19 cellular contexts compared by ENCODE assay signal in the genomic region with DNA sequence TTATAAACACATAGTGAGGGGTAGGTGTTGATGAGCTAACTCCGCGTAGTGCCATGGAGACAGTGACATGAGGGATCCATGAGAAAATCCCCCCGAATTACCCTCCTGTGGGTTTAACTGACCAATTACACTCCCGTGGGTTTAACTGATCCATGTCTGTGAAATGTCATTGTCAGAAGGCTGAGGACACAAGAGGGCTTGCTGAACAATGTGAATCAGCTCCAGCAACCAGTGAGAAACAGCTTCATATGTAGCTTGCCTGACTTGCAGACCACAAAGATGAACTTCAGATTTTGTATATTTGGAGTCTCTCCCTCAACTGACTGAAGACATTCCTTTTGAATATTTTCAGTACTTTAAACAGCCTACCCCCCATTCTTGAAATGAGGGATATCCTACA.
DNase-seq lines count a peak whose midpoint lies in the region; ATAC-seq, FAIRE-seq and TF ChIP-seq lines count a peak whose summit lies in the region.
"Had no signal": no experiment of that assay in that cellular context is flagged by ENCODE, and none has a peak within 500 bp of the region (broad histone marks: within the 10 kb centered on the region; RNA-seq: fewer than 3 reads in every experiment).

No MANE protein-coding gene starts in this region.

- 90% methylated on average over 4 of the region's 4 CpGs for WGBS in GM12878 (ENCODE audit: insufficient coverage, insufficient replicate concordance, low lambda C conversion rate, missing lambda C conversion rate)

- no peaks in the 10 kb centered on the region for H4K20me1 ChIP-seq in GM12878 (ENCODE audit: control insufficient read depth, insufficient read depth)

- CTCF ChIA-PET in GM12878 (lab: Yijun Ruan, JAX): interaction anchor here (1.0 to 1.4 kb wide), 3 partner anchors 14 to 306 kb away, joined by 3 to 4 read pairs (median 3); no protein-coding TSS in a partner anchor

- peak; percentile 61 for ATAC-seq in GM12878
- ATAC-seq: K562 had no signal

- peak overlapping the region; percentile 7; the same call in 1 of the 2 replicates for H3K4me3 Mint-ChIP-seq in HFFc6
- H3K4me3 Mint-ChIP-seq in osteocyte (ENCODE audit: unreplicated experiment): no peak overlapping the region

- no peak overlapping the region for H3K9ac ChIP-seq in GM12878 (ENCODE audit: control insufficient read depth, insufficient read depth, low read length)

- H3K4me3 ChIP-seq in GM12878 (no peak overlapping the region), SJCRH30 (no peak overlapping the region)
- H3K4me3 ChIP-seq: HAP-1, K562 had no signal

- no peak overlapping the region for H2AFZ ChIP-seq in GM12878 (ENCODE audit: control insufficient read depth, low read depth, low read length)

- in situ Hi-C loops in GM12878 (cut with MboI): no loop called here

- BruUV-seq in GM12878 (replicated peaks; lab: Mats Ljungman, UMichigan): no TSS peak

- H3K9me3 ChIP-seq in GM12878 (replicated peaks; ENCODE audit: control insufficient read depth, insufficient read depth, low read length): no peaks in the 10 kb centered on the region
- no peaks in the 10 kb centered on the region for H3K9me3 ChIP-seq in SJCRH30 (replicated peaks)
- H3K9me3 ChIP-seq: HAP-1 had no signal

- H3K27ac Mint-ChIP-seq in HFFc6: peak overlapping the region; percentile 64
- H3K27ac Mint-ChIP-seq in osteocyte (ENCODE audit: unreplicated experiment): peak overlapping the region; percentile 67

- no peak for TF ChIP-seq RAD21 in GM12878 (IDR thresholded peaks at IDR 0.05; ENCODE audit: insufficient read depth, low read depth, low read length)

- RAD21 ChIA-PET in GM12878 (lab: Charles Lee; ENCODE audit: unreplicated experiment): interaction anchor here (1.1 to 1.8 kb wide), 2 partner anchors 142 to 298 kb away, joined by 4 read pairs; no protein-coding TSS in a partner anchor

- intact Hi-C loops in GM12878 (cut with micrococcal nuclease; ENCODE audit: unreplicated experiment): loop anchor here (5.0 to 10.0 kb wide), 2 partner anchors 142 to 294 kb away; no protein-coding TSS in a partner anchor

- TF ChIP-seq EP300 in GM12878 (IDR thresholded peaks at IDR 0.05; ENCODE audit: borderline replicate concordance in 1 of 2, control insufficient read depth in 1 of 2, low read depth in 2 of 2, low read length in 2 of 2): no peak

- no peak for TF ChIP-seq CTCF in HFFc6 (IDR thresholded peaks at IDR 0.05)
- TF ChIP-seq CTCF in GM12878 (IDR thresholded peaks at IDR 0.05 in 2 of 3, conservative IDR thresholded peaks at IDR 0.05 in 1 of 3; ENCODE audit: control insufficient read depth in 2 of 3, extremely low read depth in 1 of 3, insufficient read depth in 1 of 3, low read depth in 3 of 3, low read length in 3 of 3): no peak
- no peak for TF ChIP-seq CTCF in osteocyte (IDR thresholded peaks at IDR 0.05)

- peaks cover 77% of the 10 kb centered on the region for H3K36me3 Mint-ChIP-seq in HFFc6 (ENCODE audit: low read depth)
- peaks cover 80% of the 10 kb centered on the region for H3K36me3 Mint-ChIP-seq in osteocyte (ENCODE audit: unreplicated experiment)

- no peak for TF ChIP-seq POLR2A in GM12878 (IDR thresholded peaks at IDR 0.05; ENCODE audit: low read depth, low read length)

- H3K4me1 Mint-ChIP-seq in HFFc6 (ENCODE audit: low read depth) (peaks cover 58% of the 10 kb centered on the region), osteocyte (ENCODE audit: unreplicated experiment) (peaks cover 13% of the 10 kb centered on the region)

- no peaks in the 10 kb centered on the region; the same call in 1 of the 2 replicates for H3K9me3 Mint-ChIP-seq in HFFc6
- no peaks in the 10 kb centered on the region for H3K9me3 Mint-ChIP-seq in osteocyte (ENCODE audit: unreplicated experiment)

- H3K36me3 ChIP-seq in GM12878 (ENCODE audit: control insufficient read depth in 2 of 2, insufficient read depth in 2 of 2, low read length in 1 of 2): no peaks in the 10 kb centered on the region
- peaks cover 4% of the 10 kb centered on the region; the same call in 1 of the 2 replicates for H3K36me3 ChIP-seq in SJCRH30
- H3K36me3 ChIP-seq: HAP-1 had no signal

- DNase-seq in AG08396 (ENCODE audit: low spot score) (peak; percentile 12), HFFc6 (peak; percentile 30), GM12878 (ENCODE audit: low read depth, low spot score) (no peak), osteocyte (ENCODE audit: extremely low spot score, unreplicated experiment) (no peak), NCI-H2196 (lab: John Stamatoyannopoulos, UW; ENCODE audit: unreplicated experiment) (no peak), NCI-H1417 treated with DMSO at 0.1 percent for 48 hours (lab: John Stamatoyannopoulos, UW) (no peak), SJCRH30 (no peak)
- DNase-seq in activated CD4-positive, alpha-beta T cell treated with anti-CD3 and anti-CD28 coated beads, Interleukin-2, amount 50 U/mL, for 4 hours: no peak
- DNase-seq: DND-41; GDM1; NCI-H187 treated with DMSO at 0.1 percent for 48 hours; NCI-H446; NK-92 treated with Interleukin-12 subunit alpha and Interleukin-12 subunit beta, amount 100 ng/mL, for 24 hours; OCI-M1; RPMI8226; SIG-M5 had no signal

- peak; percentile 57 for FAIRE-seq in GM12878 (lab: Jason Lieb, UNC)
- FAIRE-seq: K562 had no signal

- H3K27me3 ChIP-seq in GM12878 (replicated peaks in 1 of 2; ENCODE audit: control insufficient read depth in 2 of 2, insufficient read depth in 2 of 2, low read length in 1 of 2) (no peaks in the 10 kb centered on the region), SJCRH30 (no peaks in the 10 kb centered on the region)

- no peaks in the 10 kb centered on the region for H3K79me2 ChIP-seq in GM12878 (ENCODE audit: control insufficient read depth, insufficient read depth, low read length)

- H3K27me3 Mint-ChIP-seq in HFFc6 (ENCODE audit: insufficient read depth) (peaks cover 18% of the 10 kb centered on the region), osteocyte (ENCODE audit: unreplicated experiment) (no peaks in the 10 kb centered on the region)

- H3K27ac ChIP-seq in GM12878 (ENCODE audit: control insufficient read depth, insufficient read depth): peak overlapping the region; percentile 0; the same call in 1 of the 2 replicates
- H3K27ac ChIP-seq in SJCRH30: no peak overlapping the region
- H3K27ac ChIP-seq: C4-2B had no signal

- POLR2A ChIA-PET in GM12878 (lab: Charles Lee): no interaction called here

- no peak overlapping the region for H3K4me2 ChIP-seq in GM12878 (ENCODE audit: control insufficient read depth, insufficient read depth)

- SMC1A ChIA-PET in GM12878 (lab: Charles Lee; ENCODE audit: uncharacterized antibody, unreplicated experiment): interaction anchor here (0.9 to 1.4 kb wide), 6 partner anchors 15 to 142 kb away, joined by 3 to 4 read pairs (median 4); no protein-coding TSS in a partner anchor

- H3K4me1 ChIP-seq in GM12878 (ENCODE audit: control insufficient read depth, insufficient read depth, low read length) (no peaks in the 10 kb centered on the region), SJCRH30 (no peaks in the 10 kb centered on the region)

TF ChIP-seq in GM12878, 131 proteins besides CTCF, POLR2A, EP300 and RAD21:
- TF ChIP-seq CBX3 (IDR thresholded peaks at IDR 0.05; ENCODE audit: borderline replicate concordance, low read depth) (no peak), BCL11A (IDR thresholded peaks at IDR 0.05; ENCODE audit: low read depth, low read length) (0 out of 2 replicates have a peak, but pooled peaks have one; percentile 13), HDGF (IDR thresholded peaks at IDR 0.05) (no peak), RUNX3 (IDR thresholded peaks at IDR 0.05; ENCODE audit: low read length) (peak; percentile 34; the same call in 1 of the 2 replicates), SMC3 (IDR thresholded peaks at IDR 0.05; ENCODE audit: borderline replicate concordance, low read length) (no peak)

Comparison
In these comparisons a context has a peak if more than half of its experiments do, and no peak if none do; other contexts are left out.
1. DNase-seq: peak in AG08396 (single experiment) and HFFc6 (single experiment); none in GM12878 (single experiment), osteocyte (single experiment), NCI-H2196 (single experiment), NCI-H1417 treated with DMSO at 0.1 percent for 48 hours (single experiment), activated CD4-positive, alpha-beta T cell treated with anti-CD3 and anti-CD28 coated beads, Interleukin-2, amount 50 U/mL, for 4 hours (0 of 2) and SJCRH30 (0 of 2).